Comparison of ENCODE assay signal across 19 cellular contexts in the genomic region with DNA sequence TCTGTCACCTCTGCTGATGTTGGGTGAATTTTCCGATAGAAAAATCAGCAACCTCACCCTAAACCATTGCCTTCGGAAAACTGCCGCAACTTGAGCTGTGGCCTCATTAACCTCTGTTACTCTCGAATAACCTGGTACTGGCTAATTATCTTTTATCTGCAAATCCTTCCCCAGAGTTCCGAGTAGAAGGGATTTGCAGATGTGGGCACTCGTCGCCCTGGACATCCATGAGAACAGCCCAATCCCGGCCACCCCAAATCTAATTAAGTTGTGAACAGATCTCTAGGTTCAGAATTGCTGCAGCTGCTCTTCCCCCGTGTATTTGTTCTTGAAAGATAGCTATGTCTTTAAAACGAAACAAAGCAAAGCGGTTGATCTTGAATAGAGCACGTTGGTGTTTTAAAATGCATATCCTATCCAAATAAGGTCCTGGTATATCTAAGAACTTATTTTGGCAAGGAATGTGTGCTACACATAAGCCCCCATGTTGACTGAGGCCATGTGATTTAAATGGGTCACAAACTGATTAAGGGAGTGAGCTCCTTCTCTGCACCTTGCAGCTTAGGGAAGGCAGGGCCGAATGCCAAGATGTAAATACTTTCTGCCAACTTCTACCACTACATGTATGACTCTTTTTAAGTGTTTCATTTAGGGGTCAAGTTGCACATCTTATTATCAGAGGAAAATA.
A peak's percentile ranks its signal among the peaks of the same experiment; 100 is the strongest.
DNase-seq lines count a peak whose midpoint lies in the region; ATAC-seq and TF ChIP-seq lines count a peak whose summit lies in the region.
"Had no signal": no experiment of that assay in that cellular context is flagged by ENCODE, and none has a peak within 500 bp of the region (broad histone marks: within the 10 kb centered on the region; RNA-seq: fewer than 3 reads in every experiment).

No MANE protein-coding gene starts in this region.

- no peak overlapping the region for H2BK120ac ChIP-seq in mesendoderm (ENCODE audit: low read depth, low read length)

- no peaks in the 10 kb centered on the region for H3K9me3 ChIP-seq in transverse colon
- H3K9me3 ChIP-seq: body of pancreas, prostate gland, testis had no signal

- H3K36me3 ChIP-seq in GM23338 (ENCODE audit: insufficient read depth) (peaks cover 5% of the 10 kb centered on the region; the same call in 1 of the 2 replicates), mesendoderm (ENCODE audit: control insufficient read depth, insufficient read depth, low read length) (no peaks in the 10 kb centered on the region), transverse colon (no peaks in the 10 kb centered on the region)
- H3K36me3 ChIP-seq: prostate gland had no signal

- no peaks in the 10 kb centered on the region for H4K20me1 ChIP-seq in GM23338 (replicated peaks; ENCODE audit: insufficient read depth)

- no peaks in the 10 kb centered on the region for H3K9me3 Mint-ChIP-seq in GM23338
- H3K9me3 Mint-ChIP-seq in activated T-cell treated with anti-CD3 and anti-CD28 coated beads, Interleukin-2, amount 50 U/mL, for 4 hours = no peaks in the 10 kb centered on the region
- H3K9me3 Mint-ChIP-seq: activated naive CD8-positive, alpha-beta T cell treated with anti-CD3 and anti-CD28 coated beads for 36 hours; natural killer cell had no signal

- WGBS in mesendoderm (ENCODE audit: extremely low coverage, insufficient coverage, low lambda C conversion rate) = no CpG with 5 or more reads among the region's 13 CpGs
- 65 to 77% methylated on average over 8 to 13 of the region's 13 CpGs for WGBS in transverse colon (ENCODE audit: low coverage in 1 of 2), 2 donors

- intact Hi-C loops in transverse colon (cut with DNase I; ENCODE audit: low total_unique reads) = no loop called here

- ATAC-seq in GM23338 (no peak), HG03025 (IDR thresholded peaks at IDR 0.05; ENCODE audit: low FRiP score, unreplicated experiment) (no peak)
- no peak for ATAC-seq in activated T-cell treated with anti-CD3 and anti-CD28 coated beads, Interleukin-2, amount 50 U/mL, for 4 hours
- ATAC-seq: activated CD4-positive, CD25-positive, alpha-beta regulatory T cell treated with anti-CD3 and anti-CD28 coated beads, Interleukin-2, amount 50 U/mL, for 24 hours; body of pancreas; natural killer cell had no signal

- no peak for TF ChIP-seq EP300 in transverse colon (IDR thresholded peaks at IDR 0.05; ENCODE audit: low read depth)

- H3K79me2 ChIP-seq in GM23338 (replicated peaks; ENCODE audit: insufficient read depth) = no peaks in the 10 kb centered on the region
- no peaks in the 10 kb centered on the region for H3K79me2 ChIP-seq in mesendoderm (ENCODE audit: control insufficient read depth, insufficient read depth, low read length)

- no peak overlapping the region for H4K5ac ChIP-seq in mesendoderm (ENCODE audit: low read length)

- H3K18ac ChIP-seq in mesendoderm (ENCODE audit: low read length) = peak overlapping the region; percentile 43

- DNase-seq in GM23338 (ENCODE audit: low spot score) = no peak
- DNase-seq in SK-N-DZ (ENCODE audit: low spot score) = peak; percentile 90
- no peak for DNase-seq in mesendoderm
- no peak for DNase-seq in transverse colon
- no peak for DNase-seq in activated T-cell treated with anti-CD3 and anti-CD28 coated beads, Interleukin-2, amount 50 U/mL, for 4 hours
- no peak for DNase-seq in superior temporal gyrus (ENCODE audit: extremely low spot score)
- DNase-seq: activated naive CD8-positive, alpha-beta T cell treated with anti-CD3 and anti-CD28 coated beads for 36 hours; body of pancreas; cortex of kidney; DMS 273 treated with DMSO at 0.1 percent for 48 hours; H7; natural killer cell; NCI-H1417; NCI-H2171 treated with DMSO at 0.1 percent for 48 hours; T-helper 9 cell; testis had no signal

- no peak overlapping the region for H3K9ac ChIP-seq in mesendoderm (ENCODE audit: low read length)

- no peak overlapping the region for H2BK15ac ChIP-seq in mesendoderm (replicated peaks; ENCODE audit: low read depth)

- no peak overlapping the region for H3K23ac ChIP-seq in mesendoderm (ENCODE audit: low read length)

- no peaks in the 10 kb centered on the region for H3K9me2 ChIP-seq in GM23338 (ENCODE audit: insufficient read depth)

- peak overlapping the region; percentile 57; the same call in 1 of the 2 replicates for H3K4me2 ChIP-seq in GM23338
- H3K4me2 ChIP-seq in mesendoderm (ENCODE audit: low read length) = no peak overlapping the region

- H2BK5ac ChIP-seq in mesendoderm (ENCODE audit: low read length) = no peak overlapping the region

- no peak overlapping the region for H3K4me3 Mint-ChIP-seq in GM23338
- H3K4me3 Mint-ChIP-seq in activated T-cell treated with anti-CD3 and anti-CD28 coated beads, Interleukin-2, amount 50 U/mL, for 4 hours = no peak overlapping the region
- H3K4me3 Mint-ChIP-seq: activated naive CD8-positive, alpha-beta T cell treated with anti-CD3 and anti-CD28 coated beads for 36 hours; natural killer cell had no signal

- H3K4me1 ChIP-seq in GM23338 (ENCODE audit: insufficient read depth) (peaks cover 63% of the 10 kb centered on the region), mesendoderm (ENCODE audit: control insufficient read depth, low read depth, low read length) (peaks cover 19% of the 10 kb centered on the region), transverse colon (peaks cover 9 to 49% (median 23%) of the 10 kb centered on the region in 4 donors)
- H3K4me1 ChIP-seq: prostate gland had no signal

- H3K27me3 ChIP-seq in GM23338 (ENCODE audit: insufficient read depth) = no peaks in the 10 kb centered on the region
- no peaks in the 10 kb centered on the region for H3K27me3 ChIP-seq in mesendoderm (ENCODE audit: insufficient read depth, low read length, poor library complexity)
- H3K27me3 ChIP-seq in transverse colon = no peaks in the 10 kb centered on the region
- H3K27me3 ChIP-seq: body of pancreas, testis had no signal

- H2AK5ac ChIP-seq in mesendoderm (ENCODE audit: low read length) = no peak overlapping the region

- no peak overlapping the region for H3K4me3 ChIP-seq in GM23338
- H3K4me3 ChIP-seq in mesendoderm (ENCODE audit: low read length) = no peak overlapping the region
- H3K4me3 ChIP-seq in transverse colon = no peak overlapping the region
- H3K4me3 ChIP-seq: body of pancreas, prostate gland, testis had no signal

- H3K27me3 Mint-ChIP-seq in GM23338 (ENCODE audit: insufficient read depth, low read depth, poor library complexity) = peaks cover 9% of the 10 kb centered on the region
- peaks cover under 1% of the 10 kb centered on the region for H3K27me3 Mint-ChIP-seq in activated T-cell treated with anti-CD3 and anti-CD28 coated beads, Interleukin-2, amount 50 U/mL, for 4 hours (ENCODE audit: low read depth)
- H3K27me3 Mint-ChIP-seq: activated naive CD8-positive, alpha-beta T cell treated with anti-CD3 and anti-CD28 coated beads for 36 hours had no signal

- peak overlapping the region; percentile 69 for H3K27ac Mint-ChIP-seq in GM23338
- H3K27ac Mint-ChIP-seq: activated naive CD8-positive, alpha-beta T cell treated with anti-CD3 and anti-CD28 coated beads for 36 hours; natural killer cell had no signal

- H3K56ac ChIP-seq in mesendoderm (ENCODE audit: low read length) = no peak overlapping the region

- no peaks in the 10 kb centered on the region for H3K79me1 ChIP-seq in mesendoderm (ENCODE audit: low read length)

- no peak overlapping the region for H4K8ac ChIP-seq in mesendoderm (ENCODE audit: low read depth, low read length)

- H3K36me3 Mint-ChIP-seq in GM23338 (ENCODE audit: low read depth) = peaks cover 14% of the 10 kb centered on the region; the same call in 1 of the 3 replicates
- H3K36me3 Mint-ChIP-seq in activated T-cell treated with anti-CD3 and anti-CD28 coated beads, Interleukin-2, amount 50 U/mL, for 4 hours (ENCODE audit: insufficient read depth) = no peaks in the 10 kb centered on the region
- H3K36me3 Mint-ChIP-seq: activated naive CD8-positive, alpha-beta T cell treated with anti-CD3 and anti-CD28 coated beads for 36 hours; natural killer cell had no signal

- TF ChIP-seq CTCF in GM23338 (conservative IDR thresholded peaks at IDR 0.05; ENCODE audit: low read depth in 2 of 2) (no peak), transverse colon (IDR thresholded peaks at IDR 0.05) (no peak)

- H2AFZ ChIP-seq in GM23338 = no peak overlapping the region

- peaks cover 67% of the 10 kb centered on the region for H3K4me1 Mint-ChIP-seq in GM23338
- peaks cover 3% of the 10 kb centered on the region for H3K4me1 Mint-ChIP-seq in activated T-cell treated with anti-CD3 and anti-CD28 coated beads, Interleukin-2, amount 50 U/mL, for 4 hours (ENCODE audit: low read depth)
- H3K4me1 Mint-ChIP-seq: natural killer cell had no signal

- in situ Hi-C loops in transverse colon (cut with MboI; ENCODE audit: low pct_ligation_motif_present in 1 of 4, low pct_unique_long_range_greater_than_20kb in 1 of 4, low sequenced_read_pairs in 3 of 4) = no loop called here

- TF ChIP-seq POLR2A in transverse colon (IDR thresholded peaks at IDR 0.05) = no peak

- no peaks in the 10 kb centered on the region for H3F3A ChIP-seq in GM23338 (replicated peaks; ENCODE audit: low read depth)

- H3K27ac ChIP-seq in GM23338 (ENCODE audit: low read depth) = peak overlapping the region; percentile 29; the same call in 1 of the 2 replicates
- peak overlapping the region; percentile 10 for H3K27ac ChIP-seq in mesendoderm (ENCODE audit: low read depth, low read length)
- peak overlapping the region in 3 of 4 donors; percentile 66 to 79 (median 70) for H3K27ac ChIP-seq in transverse colon
- H3K27ac ChIP-seq: body of pancreas, prostate gland, testis had no signal

- H3K4ac ChIP-seq in mesendoderm (ENCODE audit: low read depth, low read length) = no peak overlapping the region

TF ChIP-seq in GM23338, 12 proteins besides CTCF, POLR2A, EP300 and RAD21:
- no peak for TF ChIP-seq STAT1 (IDR thresholded peaks at IDR 0.05; ENCODE audit: unreplicated experiment)
- TF ChIP-seq ZNF331 (CRISPR knock-in tag; IDR thresholded peaks at IDR 0.05; ENCODE audit: low read depth) = no peak
- TF ChIP-seq EZH2phosphoT487 (IDR thresholded peaks at IDR 0.05; ENCODE audit: unreplicated experiment) = no peak
- TF ChIP-seq ZNF114 (CRISPR knock-in tag; IDR thresholded peaks at IDR 0.05) = no peak
- no peak for TF ChIP-seq JUNB (IDR thresholded peaks at IDR 0.05; ENCODE audit: unreplicated experiment)
- no peak for TF ChIP-seq EZH2 (IDR thresholded peaks at IDR 0.05; ENCODE audit: low read depth, unreplicated experiment)
- no peak for TF ChIP-seq CREB1 (CRISPR knock-in tag; IDR thresholded peaks at IDR 0.05; ENCODE audit: low read depth)
- no peak for TF ChIP-seq ETS1 (IDR thresholded peaks at IDR 0.05)

Comparison
In these comparisons a context has a peak if more than half of its experiments do, and no peak if none do; other contexts are left out.
1. H3K27ac ChIP-seq: peak in every context shown above with its lines; median percentile 70 in transverse colon; 29 in GM23338; 10 in mesendoderm.